In the genomic region with DNA sequence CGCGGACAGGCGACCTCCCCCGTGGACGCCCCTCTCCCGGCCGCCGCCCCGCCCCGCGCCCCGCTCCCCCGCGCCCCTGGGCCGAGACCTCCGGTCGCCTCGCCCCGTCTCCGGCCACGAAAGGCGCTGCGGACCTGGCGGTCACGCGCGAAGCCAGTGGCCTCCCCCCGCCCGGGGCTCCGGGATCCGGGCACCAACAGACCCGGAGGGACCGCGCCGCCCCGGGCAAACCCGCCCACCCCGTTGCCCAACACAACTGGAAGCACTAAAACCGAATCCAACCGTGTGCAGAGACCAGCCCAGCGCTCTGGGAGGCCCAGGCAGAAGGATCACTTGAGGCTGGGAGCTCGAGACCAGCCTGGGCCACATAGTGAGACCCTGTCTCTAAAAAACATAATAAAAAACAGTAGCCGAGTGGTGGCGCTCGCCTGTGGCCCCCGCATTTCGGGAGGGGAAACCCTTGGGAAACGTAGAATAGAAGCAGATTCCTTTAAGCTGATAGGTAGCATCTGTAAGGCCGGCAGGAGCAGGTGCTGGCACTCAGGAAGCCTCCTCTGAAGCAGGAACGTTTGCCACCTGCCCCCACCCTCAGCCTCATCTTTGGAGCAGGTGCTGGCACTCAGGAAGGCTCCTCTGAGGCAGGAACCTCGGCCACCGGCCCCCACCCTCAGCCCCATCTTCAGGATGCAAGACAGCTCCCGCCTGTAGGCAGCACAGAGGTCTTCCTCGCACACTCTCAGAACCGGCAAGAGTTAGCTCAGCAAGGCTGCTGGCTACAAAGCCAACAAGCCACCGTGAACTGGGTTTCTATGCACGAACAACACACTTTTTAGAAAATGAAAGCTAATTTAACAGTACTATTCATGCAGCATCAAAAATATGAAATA, we compare ENCODE assay signal across 11 cellular contexts. TPM values are rescaled to one million over a fixed set of nuclear protein-coding genes. Genes with fewer than 3 reads are reported as not detected.
DNase-seq lines count a peak whose midpoint lies in the region; ATAC-seq and TF ChIP-seq lines count a peak whose summit lies in the region.
"Had no signal": no experiment of that assay in that cellular context is flagged by ENCODE, and none has a peak within 500 bp of the region (broad histone marks: within the 10 kb centered on the region; RNA-seq: fewer than 3 reads in every experiment).

No MANE protein-coding gene starts in this region.

- H3K27ac ChIP-seq in aorta (ENCODE audit: low read depth in 1 of 2, low read length in 2 of 2): no peak overlapping the region

- DNase-seq in Right ventricle myocardium superior: peak; percentile 17
- DNase-seq in cardiac septum (ENCODE audit: low spot score): no peak
- peak; percentile 61 for DNase-seq in NCI-H345 treated with DMSO at 0.1 percent for 48 hours (lab: John Stamatoyannopoulos, UW; ENCODE audit: unreplicated experiment)
- no peak for DNase-seq in endothelial cell (ENCODE audit: low spot score)
- peak; percentile 34 to 64 for DNase-seq in aorta
- no peak for DNase-seq in nucleus accumbens (lab: John Stamatoyannopoulos, UW)
- DNase-seq in EL: no peak
- DNase-seq in stimulated activated CD4-positive, alpha-beta T cell treated with anti-CD3 and anti-CD28 coated beads, Interleukin-15, amount 100 ng/mL, for 24 hours: no peak
- DNase-seq: activated effector memory CD4-positive, alpha-beta T cell treated with Interleukin-2 at 50 U/mL for 16 hours; retina; T1000 had no signal

- H3K4me3 ChIP-seq in aorta (ENCODE audit: low read length in 2 of 2): no peak overlapping the region

- ATAC-seq in Right ventricle myocardium superior (ENCODE audit: poor library complexity) (no peak), aorta (ENCODE audit: low FRiP score) (no peak)

- H3K36me3 Mint-ChIP-seq in endothelial cell (ENCODE audit: low read depth, unreplicated experiment): no peaks in the 10 kb centered on the region

- intact Hi-C loops in Right ventricle myocardium superior (cut with DNase I): no loop called here
- intact Hi-C loops in cardiac septum (cut with DNase I): no loop called here
- intact Hi-C loops in aorta (cut with DNase I): no loop called here

- no peaks in the 10 kb centered on the region for H3K9me3 ChIP-seq in aorta (ENCODE audit: control insufficient read depth, low read length)

- H3K27me3 Mint-ChIP-seq in endothelial cell (ENCODE audit: unreplicated experiment): peaks cover 10% of the 10 kb centered on the region

- peaks cover 29% of the 10 kb centered on the region for H3K4me1 Mint-ChIP-seq in endothelial cell (ENCODE audit: unreplicated experiment)

- H3K4me1 ChIP-seq in aorta (ENCODE audit: control insufficient read depth in 1 of 2, insufficient read depth in 2 of 2, low read length in 2 of 2): no peaks in the 10 kb centered on the region

- 15% methylated on average over 41 to 57 of the region's 57 CpGs for WGBS in aorta, 2 donors

- TF ChIP-seq CTCF in endothelial cell (IDR thresholded peaks at IDR 0.05; ENCODE audit: unreplicated experiment): no peak

- peak overlapping the region; percentile 65 for H3K4me3 Mint-ChIP-seq in endothelial cell (ENCODE audit: unreplicated experiment)

- H3K9me3 Mint-ChIP-seq in endothelial cell (ENCODE audit: unreplicated experiment): no peaks in the 10 kb centered on the region

- no peaks in the 10 kb centered on the region for H3K36me3 ChIP-seq in aorta (ENCODE audit: control insufficient read depth in 1 of 2, insufficient read depth in 2 of 2, low read length in 1 of 2)

- H3K27me3 ChIP-seq in aorta (ENCODE audit: control insufficient read depth in 1 of 2, insufficient read depth in 2 of 2, low read length in 1 of 2): no peaks in the 10 kb centered on the region

- peak overlapping the region; percentile 52 for H3K27ac Mint-ChIP-seq in endothelial cell (ENCODE audit: unreplicated experiment)

RNA-seq across cellular contexts. Expression of gene SLC9A3, which starts 4.6 kb away (rescaled TPM):
- 0.91 TPM for total RNA-seq in Right ventricle myocardium superior
- 1.0 TPM for total RNA-seq in cardiac septum
- total RNA-seq in endothelial cell (ENCODE audit: unreplicated experiment): 1.1 TPM
- total RNA-seq in aorta: under 1 TPM; 0.93 to 0.97 TPM
- polyA plus RNA-seq in aorta: 1 to 10 TPM in 1 of 2 donors, under 1 TPM in 1; 0.59 to 4.3 TPM

Comparison
In these comparisons a context has a peak if more than half of its experiments do, and no peak if none do; other contexts are left out.
1. DNase-seq: peak in Right ventricle myocardium superior (single experiment), NCI-H345 treated with DMSO at 0.1 percent for 48 hours (single experiment) and aorta (2 of 2); none in cardiac septum (single experiment), endothelial cell (single experiment), nucleus accumbens (0 of 56), EL (single experiment) and stimulated activated CD4-positive, alpha-beta T cell treated with anti-CD3 and anti-CD28 coated beads, Interleukin-15, amount 100 ng/mL, for 24 hours (single experiment).